Comparison of ENCODE assay signal across 8 cellular contexts in the genomic region with DNA sequence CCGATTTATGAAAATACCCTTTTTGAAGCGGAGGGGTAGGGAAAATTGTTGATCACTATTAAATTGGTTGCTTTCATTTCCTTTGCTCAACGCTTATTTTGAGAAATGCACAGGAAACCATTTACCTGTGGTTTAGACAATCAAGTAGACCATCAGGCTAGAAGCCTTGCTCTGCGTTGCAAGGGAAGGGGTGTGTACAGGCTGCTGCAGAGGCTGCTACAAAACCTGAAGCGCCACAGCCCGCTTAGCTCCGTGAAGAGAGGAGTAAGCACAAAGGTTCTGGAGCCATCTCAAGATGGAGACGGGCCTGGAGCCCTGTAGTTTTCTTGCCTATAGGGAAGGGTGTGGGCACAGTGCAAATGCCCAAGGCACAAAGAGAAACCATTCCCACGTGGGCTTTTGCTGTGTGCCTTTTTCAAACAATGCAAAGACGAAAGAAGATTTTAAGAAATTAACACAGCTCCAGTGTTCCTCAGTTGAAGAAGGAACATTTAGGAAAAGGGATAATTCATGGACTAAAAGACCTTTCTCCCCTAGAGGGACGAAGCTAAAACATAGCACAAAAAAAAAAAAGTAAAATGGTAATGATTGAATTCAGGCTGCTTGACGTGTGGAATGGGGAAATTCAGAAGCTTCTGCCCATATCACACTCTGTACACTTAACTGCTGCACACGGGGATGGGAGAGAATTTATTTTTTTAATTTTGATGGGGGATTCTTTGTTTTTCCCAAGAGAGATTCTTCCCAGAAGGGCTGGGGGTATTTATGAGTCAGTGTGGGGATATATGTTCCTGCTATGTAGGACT. TPM values are rescaled to one million over a fixed set of nuclear protein-coding genes. Genes with fewer than 3 reads are reported as not detected.
A peak's percentile ranks its signal among the peaks of the same experiment; 100 is the strongest.
DNase-seq lines count a peak whose midpoint lies in the region; ATAC-seq, FAIRE-seq and TF ChIP-seq lines count a peak whose summit lies in the region.

No MANE protein-coding gene starts in this region.

- H3K9me2 ChIP-seq in Karpas-422 (replicated peaks; ENCODE audit: insufficient read depth, low read length) = no peaks in the 10 kb centered on the region

- H3K4me2 ChIP-seq in Karpas-422 (ENCODE audit: low read depth, low read length, poor library complexity, severe bottlenecking) = peak overlapping the region; percentile 69

- H3K27ac Mint-ChIP-seq in activated B cell treated with CpG ODN at 0.5 μM for 24 hours = peak overlapping the region; percentile 91

- no peak for TF ChIP-seq CTCF in activated B cell treated with CpG ODN at 0.5 μM for 24 hours (IDR thresholded peaks at IDR 0.05)
- no peak for TF ChIP-seq CTCF in GM13976 (IDR thresholded peaks at IDR 0.05; ENCODE audit: borderline replicate concordance, control extremely low read depth, extremely low read depth, insufficient read depth, missing control alignments)

- CTCF ChIA-PET in activated B cell treated with CpG ODN at 0.5 μM for 24 hours (lab: Charles Lee) = interaction anchor here (1.0 to 8.0 kb wide), 8 partner anchors 28 to 510 kb away, joined by 4 to 54 read pairs (median 8); no protein-coding TSS in a partner anchor

- H3K4me3 ChIP-seq in Karpas-422 (ENCODE audit: low read length) (peak overlapping the region; percentile 43), subcutaneous abdominal adipose tissue (ENCODE audit: low read depth in 1 of 5, low read length in 5 of 5) (peak overlapping the region; percentile 41 to 94 (median 92))

- H3K4me1 Mint-ChIP-seq in activated B cell treated with CpG ODN at 0.5 μM for 24 hours = peaks cover 49% of the 10 kb centered on the region

- peak; percentile 82 for FAIRE-seq in colon (lab: Jason Lieb, UNC)

- ATAC-seq in GM21619 (IDR thresholded peaks at IDR 0.05; ENCODE audit: unreplicated experiment) (peak; percentile 39), activated B cell treated with CpG ODN at 0.5 μM for 24 hours (ENCODE audit: low read depth) (peak; percentile 36)

- peaks cover 37% of the 10 kb centered on the region for H3K36me3 Mint-ChIP-seq in activated B cell treated with CpG ODN at 0.5 μM for 24 hours (ENCODE audit: low read depth)

- H3K4me3 Mint-ChIP-seq in activated B cell treated with CpG ODN at 0.5 μM for 24 hours = peak overlapping the region; percentile 90

- DNase-seq in GDM1 (lab: John Stamatoyannopoulos, UW) = peak; percentile 66
- DNase-seq in Karpas-422 = peak; percentile 86
- DNase-seq in activated B cell treated with CpG ODN at 0.5 μM for 24 hours = no peak
- peak; percentile 40 for DNase-seq in medulla oblongata (ENCODE audit: extremely low spot score)
- DNase-seq in GM13976 (ENCODE audit: low spot score) = no peak

- intact Hi-C loops in activated B cell treated with CpG ODN at 0.5 μM for 24 hours (cut with micrococcal nuclease) = loop anchor here (1.0 to 10.0 kb wide), 5 partner anchors 22 to 366 kb away; no protein-coding TSS in a partner anchor

- in situ Hi-C loops in GM13976 (cut with MboI; ENCODE audit: low sequenced_read_pairs, unreplicated experiment) = loop anchor here (25.0 kb wide), 1 partner anchor 284 kb away; no protein-coding TSS in a partner anchor

- 0 out of 2 replicates have a peak overlapping the region, but pooled peaks have one; percentile 36 for H2AFZ ChIP-seq in Karpas-422 (ENCODE audit: low read length)

- no peaks in the 10 kb centered on the region for H3K27me3 Mint-ChIP-seq in activated B cell treated with CpG ODN at 0.5 μM for 24 hours

- no peaks in the 10 kb centered on the region for H3K27me3 ChIP-seq in Karpas-422 (ENCODE audit: low read length)
- H3K27me3 ChIP-seq in subcutaneous abdominal adipose tissue (ENCODE audit: control insufficient read depth in 5 of 5, insufficient read depth in 4 of 5, low read length in 5 of 5) = peaks cover 0 to 3% (median 0%) of the 10 kb centered on the region in 5 donors

- peaks cover 8% of the 10 kb centered on the region for H4K20me1 ChIP-seq in Karpas-422 (ENCODE audit: insufficient read depth, low read depth, low read length)

- H3K9me3 Mint-ChIP-seq in activated B cell treated with CpG ODN at 0.5 μM for 24 hours = no peaks in the 10 kb centered on the region

- peak overlapping the region; percentile 52 for H3K9ac ChIP-seq in Karpas-422 (ENCODE audit: low read length)
- peak overlapping the region in 1 of 5 donors; percentile 17 for H3K9ac ChIP-seq in subcutaneous abdominal adipose tissue (ENCODE audit: low read length in 5 of 5)

- H3K9me3 ChIP-seq in Karpas-422 (ENCODE audit: low read length) (no peaks in the 10 kb centered on the region), subcutaneous abdominal adipose tissue (ENCODE audit: control insufficient read depth in 5 of 5, low read length in 5 of 5) (peaks cover 0 to 3% (median 0%) of the 10 kb centered on the region in 5 donors)

- H3K79me2 ChIP-seq in Karpas-422 (ENCODE audit: low read length) = peaks cover 5% of the 10 kb centered on the region

- peaks cover 42% of the 10 kb centered on the region for H3K4me1 ChIP-seq in Karpas-422 (ENCODE audit: low read length)
- H3K4me1 ChIP-seq in subcutaneous abdominal adipose tissue (ENCODE audit: control insufficient read depth in 5 of 5, insufficient read depth in 5 of 5, low read length in 5 of 5) = peaks cover 5 to 27% (median 13%) of the 10 kb centered on the region in 5 donors

- POLR2A ChIA-PET in activated B cell treated with CpG ODN at 0.5 μM for 24 hours (lab: Charles Lee) = interaction anchor here (0.7 to 20.9 kb wide), 16 partner anchors 8 to 756 kb away, joined by 3 to 931 read pairs (median 7); a partner anchor contains a TSS

- H3K27ac ChIP-seq in Karpas-422 (ENCODE audit: low read length) (peak overlapping the region; percentile 52), subcutaneous abdominal adipose tissue (ENCODE audit: low read depth, low read length) (peak overlapping the region; percentile 24)

- H3K36me3 ChIP-seq in Karpas-422 (ENCODE audit: insufficient read depth, low read length) (peaks cover 10% of the 10 kb centered on the region; the same call in 1 of the 2 replicates), subcutaneous abdominal adipose tissue (ENCODE audit: control insufficient read depth in 5 of 5, insufficient read depth in 5 of 5, low read length in 5 of 5) (peaks cover 0 to 5% (median 0%) of the 10 kb centered on the region in 5 donors)

RNA-seq across cellular contexts. Expression of a gene that starts 3.5 kb away (rescaled TPM):
- total RNA-seq in Karpas-422 (2014; rRNA removed; shearing (Covaris generic); ENCODE audit: low replicate concordance) = 2,363 and 3,856 TPM in 2 replicates
- total RNA-seq in activated B cell treated with CpG ODN at 0.5 μM for 24 hours = 5,922 and 6,273 TPM in 2 replicates

Comparison
In these comparisons a context has a peak if more than half of its experiments do, and no peak if none do; other contexts are left out.
1. DNase-seq: peak in GDM1 (single experiment), Karpas-422 (single experiment) and medulla oblongata (single experiment); none in activated B cell treated with CpG ODN at 0.5 μM for 24 hours (single experiment) and GM13976 (single experiment).